ENCODE assay signal across 8 cellular contexts in the genomic region with DNA sequence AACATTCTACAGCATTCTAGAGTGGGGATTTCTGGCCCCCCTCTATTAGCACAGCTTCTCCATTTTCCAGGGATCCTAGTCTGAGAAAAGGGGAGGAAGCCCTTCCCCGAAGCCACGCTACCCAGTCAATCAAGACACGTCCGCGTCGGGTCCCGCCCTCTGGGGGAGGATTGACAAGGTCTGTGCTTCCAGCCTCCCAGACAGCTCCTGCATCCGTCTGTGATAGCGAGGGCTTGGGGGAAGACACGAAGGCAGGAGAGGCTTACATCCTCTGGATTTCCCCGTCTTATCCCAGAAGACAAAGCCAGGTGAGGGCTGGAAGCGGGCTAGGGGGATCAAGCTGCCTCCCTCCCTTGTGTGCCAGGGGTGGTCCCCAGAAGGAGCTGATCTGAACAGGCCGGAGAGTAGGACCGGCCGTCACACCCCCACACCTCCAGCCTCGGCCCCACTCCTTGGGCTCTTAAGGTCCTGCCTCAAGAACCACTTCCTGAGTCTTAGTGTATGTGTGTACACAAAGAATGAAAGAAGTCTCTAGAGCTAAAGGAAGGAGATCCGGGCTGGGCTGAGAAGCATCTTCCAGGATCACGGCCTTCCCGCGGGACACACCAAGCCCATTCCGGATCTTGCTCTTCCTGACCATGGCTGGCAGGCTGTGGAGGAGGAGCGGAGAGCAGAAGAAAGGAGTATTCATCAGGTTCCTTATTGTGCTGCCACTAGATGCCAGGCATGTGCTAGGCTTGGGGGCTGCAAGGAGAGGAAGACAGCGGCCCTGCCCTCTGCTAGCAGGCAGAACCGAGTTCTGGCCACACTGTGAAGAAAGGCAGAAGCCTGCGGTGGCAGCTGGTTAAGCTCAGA. TPM values are rescaled to one million over a fixed set of nuclear protein-coding genes. Genes with fewer than 3 reads are reported as not detected.
DNase-seq lines count a peak whose midpoint lies in the region; ATAC-seq and TF ChIP-seq lines count a peak whose summit lies in the region.

No MANE protein-coding gene starts in this region.

- TF ChIP-seq CTCF in CD4-positive, alpha-beta T cell (IDR thresholded peaks at IDR 0.05): no peak
- no peak for TF ChIP-seq CTCF in lung (IDR thresholded peaks at IDR 0.05; ENCODE audit: control extremely low read depth, extremely low read depth)

- H3K9me3 ChIP-seq in CD4-positive, alpha-beta T cell (ENCODE audit: control insufficient read depth, low read length): no peaks in the 10 kb centered on the region
- no peaks in the 10 kb centered on the region for H3K9me3 ChIP-seq in lung (ENCODE audit: control insufficient read depth in 2 of 2, insufficient read depth in 1 of 2, low read length in 1 of 2)

- 0 to 1% methylated on average over 25 of the region's 25 CpGs for WGBS in lung, 2 donors

- peaks cover 44% of the 10 kb centered on the region for H3K4me1 Mint-ChIP-seq in CD4-positive, alpha-beta T cell (ENCODE audit: low read depth)

- H3K27me3 ChIP-seq in CD4-positive, alpha-beta T cell (ENCODE audit: control insufficient read depth, insufficient read depth, low read length): no peaks in the 10 kb centered on the region
- no peaks in the 10 kb centered on the region for H3K27me3 ChIP-seq in lung (ENCODE audit: control insufficient read depth, insufficient read depth)

- CTCF ChIA-PET in CD4-positive, alpha-beta T cell (lab: Charles Lee): interaction anchor here (0.9 to 2.8 kb wide), 5 partner anchors 8 to 67 kb away, joined by 3 to 24 read pairs (median 3); no protein-coding TSS in a partner anchor

- intact Hi-C loops in CD4-positive, alpha-beta T cell (cut with DNase I, micrococcal nuclease): loop anchor here in 1 of 2 experiments (10.0 kb wide), 2 partner anchors 75 to 375 kb away; partner anchors contain the start of gene PA2G4

- peak overlapping the region; percentile 57 for H3K27ac ChIP-seq in CD4-positive, alpha-beta T cell (ENCODE audit: low read depth, low read length)
- H3K27ac ChIP-seq in lung (ENCODE audit: low read depth in 1 of 2, low read length in 1 of 2): peak overlapping the region; percentile 98

- H3K4me3 Mint-ChIP-seq in CD4-positive, alpha-beta T cell: peak overlapping the region; percentile 88

- peak overlapping the region; percentile 81 for H3K27ac Mint-ChIP-seq in CD4-positive, alpha-beta T cell

- peaks cover 5 to 20% of the 10 kb centered on the region in 2 donors for H3K36me3 ChIP-seq in lung (ENCODE audit: control insufficient read depth in 2 of 2, insufficient read depth in 2 of 2, low read length in 2 of 2)

- peak overlapping the region; percentile 64 for H3K4me3 ChIP-seq in lung

- peak; percentile 61 for ATAC-seq in CD4-positive, alpha-beta T cell (ENCODE audit: poor library complexity)
- ATAC-seq in HG03432 (IDR thresholded peaks at IDR 0.05; ENCODE audit: unreplicated experiment): peak; percentile 62
- peak; percentile 58 for ATAC-seq in lung (ENCODE audit: insufficient read depth, low FRiP score)

- no peaks in the 10 kb centered on the region for H3K9me3 Mint-ChIP-seq in CD4-positive, alpha-beta T cell

- peak in 5 of 10 experiments; percentile 38 to 53 (median 43) for DNase-seq in CD4-positive, alpha-beta T cell
- DNase-seq in GM19240 (ENCODE audit: insufficient read length, low spot score): peak; percentile 67
- DNase-seq in NCI-H524 (lab: John Stamatoyannopoulos, UW): peak; percentile 85 to 91
- DNase-seq in activated CD4-positive, alpha-beta T cell treated with anti-CD3 and anti-CD28 coated beads, Interleukin-2, amount 50 U/mL, for 48 hours: peak; percentile 82 to 87
- DNase-seq in effector CD8-positive, alpha-beta T cell (lab: John Stamatoyannopoulos, UW): peak; percentile 44
- DNase-seq in lung (ENCODE audit: low spot score): peak; percentile 92
- DNase-seq in stimulated activated CD8-positive, alpha-beta memory T cell treated with anti-CD3 and anti-CD28 coated beads, Interleukin-12 subunit alpha, Interleukin-12 subunit beta, amount 100 ng/mL, for 1 hour (ENCODE audit: low read depth): peak; percentile 39

- H3K4me1 ChIP-seq in lung (ENCODE audit: control insufficient read depth in 2 of 2, insufficient read depth in 2 of 2, low read length in 2 of 2): peaks cover 0 to 11% of the 10 kb centered on the region in 2 donors

- POLR2A ChIA-PET in CD4-positive, alpha-beta T cell (lab: Charles Lee): interaction anchor here (0.6 to 2.8 kb wide), 24 partner anchors 9 to 388 kb away, joined by 3 to 35 read pairs (median 4); partner anchors contain the start of genes BLOC1S1, DNAJC14, ORMDL2 and PA2G4

- H3K27me3 Mint-ChIP-seq in CD4-positive, alpha-beta T cell: no peaks in the 10 kb centered on the region

- peaks cover 6% of the 10 kb centered on the region for H3K36me3 Mint-ChIP-seq in CD4-positive, alpha-beta T cell (ENCODE audit: low read depth)

RNA-seq across cellular contexts. Expression of gene CD63, which starts 1.0 kb away (rescaled TPM):
- 10 to 100 TPM; 34.0 to 36.4 TPM for total RNA-seq in CD4-positive, alpha-beta T cell
- 1,000 to 10,000 TPM in 1 of 2 donors, 100 to 1,000 TPM in 1; 516 to 1,425 TPM for total RNA-seq in lung
- 1,000 to 10,000 TPM; 1,829 to 2,824 TPM for polyA plus RNA-seq in lung

RNA-seq across cellular contexts. Expression of gene RDH5, which starts 9.6 kb away (rescaled TPM):
- 1 to 10 TPM; 8.8 TPM for total RNA-seq in CD4-positive, alpha-beta T cell
- 1 to 10 TPM; 4.4 to 5.4 TPM for total RNA-seq in lung
- polyA plus RNA-seq in lung: 1 to 10 TPM; 3.1 to 3.4 TPM

RNA-seq across cellular contexts. Expression of gene GDF11, which starts 13.1 kb away (rescaled TPM):
- total RNA-seq in CD4-positive, alpha-beta T cell: 1 to 10 TPM; 4.4 to 6.6 TPM
- 1 to 10 TPM; 2.8 to 8.3 TPM for total RNA-seq in lung
- 1 to 10 TPM in 1 of 2 donors, under 1 TPM in 1; 0.93 to 3.5 TPM for polyA plus RNA-seq in lung

RNA-seq across cellular contexts. Expression of gene BLOC1S1, which starts 14.0 kb away (rescaled TPM):
- 10 to 100 TPM; 34.8 to 36.9 TPM for total RNA-seq in CD4-positive, alpha-beta T cell
- total RNA-seq in lung: 100 to 1,000 TPM in 1 of 2 donors, 10 to 100 TPM in 1; 53.9 to 132 TPM
- polyA plus RNA-seq in lung: 100 to 1,000 TPM; 351 to 374 TPM

RNA-seq across cellular contexts. Expression of gene ITGA7, which starts 22.1 kb away (rescaled TPM):
- total RNA-seq in CD4-positive, alpha-beta T cell: 1 to 10 TPM; 1.2 to 1.6 TPM
- total RNA-seq in lung: 10 to 100 TPM; 13.5 to 28.4 TPM
- 10 to 100 TPM in 1 of 2 donors, 1 to 10 TPM in 1; 8.2 to 22.0 TPM for polyA plus RNA-seq in lung

Comparison
In these comparisons a context has a peak if more than half of its experiments do, and no peak if none do; other contexts are left out.
1. RNA of gene CD63, which starts 1.0 kb away (total RNA-seq): 516 to 1,425 TPM in lung; 34.0 to 36.4 TPM in CD4-positive, alpha-beta T cell; every median in the first group is over 10 times any median in the second.
2. Peak in every context shown above with its lines, with median percentiles within 50 percentile points of each other: ATAC-seq.